Comparison of ENCODE assay signal across 12 cellular contexts in genomic region chr19:3683405-3683865, GRCh38. TPM values are rescaled to one million over a fixed set of nuclear protein-coding genes. Genes with fewer than 3 reads are reported as not detected.
DNase-seq lines count a peak whose midpoint lies in the region; ATAC-seq and TF ChIP-seq lines count a peak whose summit lies in the region.
"Had no signal": no experiment of that assay in that cellular context is flagged by ENCODE, and none has a peak within 500 bp of the region (broad histone marks: within the 10 kb centered on the region; RNA-seq: fewer than 3 reads in every experiment).

No MANE protein-coding gene starts in this region.

- H3K36me3 ChIP-seq in A673 (ENCODE audit: insufficient read depth, low read length, poor library complexity, severe bottlenecking): no peaks in the 10 kb centered on the region
- H3K36me3 ChIP-seq in muscle layer of colon (ENCODE audit: insufficient read depth, low read length): peaks cover 15% of the 10 kb centered on the region

- H3K27me3 ChIP-seq in A673 (replicated peaks; ENCODE audit: insufficient read depth, low read depth, low read length, poor library complexity) (no peaks in the 10 kb centered on the region), muscle layer of colon (ENCODE audit: control insufficient read depth in 1 of 2, insufficient read depth in 2 of 2, low read length in 2 of 2) (no peaks in the 10 kb centered on the region)

- no peaks in the 10 kb centered on the region for H3K36me3 Mint-ChIP-seq in glutamatergic neuron (ENCODE audit: unreplicated experiment)
- H3K36me3 Mint-ChIP-seq in activated T-helper 2 cell treated with anti-CD3 and anti-CD28 coated beads, Interferon-gamma antibody, Interleukin-2, Interleukin-4, amounts not matched to agents 10 μg/mL and 5 μg/mL and 100 μg/mL, durations not matched to agents 14 hours and 24 hours and 36 hours (ENCODE audit: low read depth): peaks cover 16% of the 10 kb centered on the region

- no peak for ATAC-seq in HG02763 (IDR thresholded peaks at IDR 0.05; ENCODE audit: unreplicated experiment)
- ATAC-seq: activated CD4-positive, CD25-positive, alpha-beta regulatory T cell treated with anti-CD3 and anti-CD28 coated beads, Interleukin-2, amount 50 U/mL, for 24 hours had no signal

- H3K27ac ChIP-seq in A673 (ENCODE audit: low read depth, low read length, poor library complexity, severe bottlenecking) (peak overlapping the region; percentile 83), muscle layer of colon (ENCODE audit: low read depth, low read length) (peak overlapping the region; percentile 53)

- CTCF ChIA-PET in A673 (lab: Charles Lee): interaction anchor here (0.7 kb wide), 1 partner anchor 17 kb away, joined by 3 read pairs; no protein-coding TSS in a partner anchor

- no TSS peak for BruUV-seq in A673 (replicated peaks; lab: Mats Ljungman, UMichigan)

- H3K9ac ChIP-seq in muscle layer of colon (ENCODE audit: low read length): no peak overlapping the region

- peaks cover 32% of the 10 kb centered on the region for H3K4me1 Mint-ChIP-seq in glutamatergic neuron (ENCODE audit: low read depth, unreplicated experiment)
- peaks cover 6% of the 10 kb centered on the region for H3K4me1 Mint-ChIP-seq in activated T-helper 2 cell treated with anti-CD3 and anti-CD28 coated beads, Interferon-gamma antibody, Interleukin-2, Interleukin-4, amounts not matched to agents 10 μg/mL and 5 μg/mL and 100 μg/mL, durations not matched to agents 14 hours and 24 hours and 36 hours (ENCODE audit: low read depth)

- H3K4me3 ChIP-seq in A673 (ENCODE audit: low read depth, low read length, poor library complexity, severe bottlenecking) (no peak overlapping the region), muscle layer of colon (ENCODE audit: low read depth in 1 of 2, low read length in 2 of 2) (no peak overlapping the region)

- H3K9me3 ChIP-seq in A673 (ENCODE audit: low read depth, low read length, poor library complexity, severe bottlenecking): peaks cover 8% of the 10 kb centered on the region
- no peaks in the 10 kb centered on the region for H3K9me3 ChIP-seq in muscle layer of colon (ENCODE audit: low read length)

- H3K27ac Mint-ChIP-seq in glutamatergic neuron (ENCODE audit: unreplicated experiment): peak overlapping the region; percentile 98
- H3K27ac Mint-ChIP-seq in activated T-helper 2 cell treated with anti-CD3 and anti-CD28 coated beads, Interferon-gamma antibody, Interleukin-2, Interleukin-4, amounts not matched to agents 10 μg/mL and 5 μg/mL and 100 μg/mL, durations not matched to agents 14 hours and 24 hours and 36 hours: no peak overlapping the region
- H3K27ac Mint-ChIP-seq: activated naive CD4-positive, alpha-beta T cell treated with anti-CD3 and anti-CD28 coated beads for 36 hours had no signal

- H3K9me3 Mint-ChIP-seq in glutamatergic neuron (ENCODE audit: unreplicated experiment): peaks cover 27% of the 10 kb centered on the region
- peaks cover 5% of the 10 kb centered on the region for H3K9me3 Mint-ChIP-seq in activated T-helper 2 cell treated with anti-CD3 and anti-CD28 coated beads, Interferon-gamma antibody, Interleukin-2, Interleukin-4, amounts not matched to agents 10 μg/mL and 5 μg/mL and 100 μg/mL, durations not matched to agents 14 hours and 24 hours and 36 hours

- H3K27me3 Mint-ChIP-seq in glutamatergic neuron (ENCODE audit: unreplicated experiment): peaks cover 25% of the 10 kb centered on the region
- no peaks in the 10 kb centered on the region for H3K27me3 Mint-ChIP-seq in activated T-helper 2 cell treated with anti-CD3 and anti-CD28 coated beads, Interferon-gamma antibody, Interleukin-2, Interleukin-4, amounts not matched to agents 10 μg/mL and 5 μg/mL and 100 μg/mL, durations not matched to agents 14 hours and 24 hours and 36 hours (ENCODE audit: low read depth)

- DNase-seq in A673 (ENCODE audit: low spot score) (peak; percentile 91), SK-N-DZ (ENCODE audit: low spot score) (peak; percentile 63), glutamatergic neuron (peak; percentile 83), OCI-M1 (lab: John Stamatoyannopoulos, UW) (no peak)
- DNase-seq in stimulated activated CD4-positive, alpha-beta T cell treated with anti-CD3 and anti-CD28 coated beads, Interleukin-15, amount 100 ng/mL, for 24 hours: no peak
- no peak for DNase-seq in activated T-helper 2 cell treated with anti-CD3 and anti-CD28 coated beads, Interferon-gamma antibody, Interleukin-2, Interleukin-4, amounts not matched to agents 10 μg/mL and 5 μg/mL and 100 μg/mL, durations not matched to agents 14 hours and 24 hours and 36 hours (ENCODE audit: low spot score)
- DNase-seq: activated naive CD4-positive, alpha-beta T cell treated with anti-CD3 and anti-CD28 coated beads for 36 hours; erythroblast; NCI-H1048 had no signal

- POLR2A ChIA-PET in A673 (lab: Charles Lee; ENCODE audit: low non-redundant PET): no interaction called here

- TF ChIP-seq CTCF in A673 (conservative IDR thresholded peaks at IDR 0.05; ENCODE audit: low read depth, low read length) (no peak), glutamatergic neuron (IDR thresholded peaks at IDR 0.05; ENCODE audit: partially characterized antibody, unreplicated experiment) (no peak)

- peak overlapping the region; percentile 67 for H3K4me3 Mint-ChIP-seq in glutamatergic neuron (ENCODE audit: unreplicated experiment)
- no peak overlapping the region for H3K4me3 Mint-ChIP-seq in activated T-helper 2 cell treated with anti-CD3 and anti-CD28 coated beads, Interferon-gamma antibody, Interleukin-2, Interleukin-4, amounts not matched to agents 10 μg/mL and 5 μg/mL and 100 μg/mL, durations not matched to agents 14 hours and 24 hours and 36 hours (ENCODE audit: low read depth)
- H3K4me3 Mint-ChIP-seq: activated naive CD4-positive, alpha-beta T cell treated with anti-CD3 and anti-CD28 coated beads for 36 hours had no signal

- intact Hi-C loops in A673 (cut with micrococcal nuclease; ENCODE audit: unreplicated experiment): no loop called here
- intact Hi-C loops in activated T-helper 2 cell treated with anti-CD3 and anti-CD28 coated beads, Interferon-gamma antibody, Interleukin-2, Interleukin-4, amounts not matched to agents 10 μg/mL and 5 μg/mL and 100 μg/mL, durations not matched to agents 14 hours and 24 hours and 36 hours (cut with micrococcal nuclease): no loop called here

- H3K4me1 ChIP-seq in A673 (ENCODE audit: insufficient read depth, low read length, poor library complexity, severe bottlenecking): peaks cover 25% of the 10 kb centered on the region
- peaks cover 33% of the 10 kb centered on the region for H3K4me1 ChIP-seq in muscle layer of colon (ENCODE audit: insufficient read depth, low read length)

RNA-seq across cellular contexts. Expression of gene PIP5K1C, which starts 16.8 kb away (rescaled TPM):
- total RNA-seq in A673 (2021): 35.5 and 36.8 TPM in 2 replicates
- polyA plus RNA-seq in SK-N-DZ (2014; cell fraction: cytosol; rRNA removed): 6.6 and 7.8 TPM in 2 replicates
- polyA plus RNA-seq in SK-N-DZ (2014; cell fraction: nucleus; rRNA removed): 11.8 and 19.5 TPM in 2 replicates
- total RNA-seq in glutamatergic neuron (ENCODE audit: unreplicated experiment): 169 TPM
- 22.5 and 23.6 TPM in 2 replicates for total RNA-seq in activated T-helper 2 cell treated with anti-CD3 and anti-CD28 coated beads, Interferon-gamma antibody, Interleukin-2, Interleukin-4, amounts not matched to agents 10 μg/mL and 5 μg/mL and 100 μg/mL, durations not matched to agents 14 hours and 24 hours and 36 hours

RNA-seq across cellular contexts. Expression of gene TJP3, which starts 24.7 kb away (rescaled TPM):
- total RNA-seq in A673 (2021): 0.63 TPM in 1 of 2 replicates, not detected in the other
- polyA plus RNA-seq in SK-N-DZ (2014; cell fraction: cytosol; rRNA removed): not detected in 2 replicates
- polyA plus RNA-seq in SK-N-DZ (2014; cell fraction: nucleus; rRNA removed): not detected in 2 replicates
- 3.1 TPM for total RNA-seq in glutamatergic neuron (ENCODE audit: unreplicated experiment)
- 0.41 and 0.48 TPM in 2 replicates for total RNA-seq in activated T-helper 2 cell treated with anti-CD3 and anti-CD28 coated beads, Interferon-gamma antibody, Interleukin-2, Interleukin-4, amounts not matched to agents 10 μg/mL and 5 μg/mL and 100 μg/mL, durations not matched to agents 14 hours and 24 hours and 36 hours

RNA-seq across cellular contexts. Expression of gene CACTIN, which starts 56.8 kb away (rescaled TPM):
- total RNA-seq in A673 (2021) (35.9 and 36.3 TPM in 2 replicates), glutamatergic neuron (ENCODE audit: unreplicated experiment) (29.7 TPM)
- polyA plus RNA-seq in SK-N-DZ (2014; cell fraction: cytosol; rRNA removed): 19.7 and 34.0 TPM in 2 replicates
- polyA plus RNA-seq in SK-N-DZ (2014; cell fraction: nucleus; rRNA removed): 58.2 and 58.5 TPM in 2 replicates
- total RNA-seq in activated T-helper 2 cell treated with anti-CD3 and anti-CD28 coated beads, Interferon-gamma antibody, Interleukin-2, Interleukin-4, amounts not matched to agents 10 μg/mL and 5 μg/mL and 100 μg/mL, durations not matched to agents 14 hours and 24 hours and 36 hours: 32.8 and 36.2 TPM in 2 replicates

Comparison
In these comparisons a context has a peak if more than half of its experiments do, and no peak if none do; other contexts are left out.
1. DNase-seq: peak in A673 (single experiment), SK-N-DZ (single experiment) and glutamatergic neuron (single experiment); none in stimulated activated CD4-positive, alpha-beta T cell treated with anti-CD3 and anti-CD28 coated beads, Interleukin-15, amount 100 ng/mL, for 24 hours (single experiment), OCI-M1 (single experiment) and activated T-helper 2 cell treated with anti-CD3 and anti-CD28 coated beads, Interferon-gamma antibody, Interleukin-2, Interleukin-4, amounts not matched to agents 10 μg/mL and 5 μg/mL and 100 μg/mL, durations not matched to agents 14 hours and 24 hours and 36 hours (single experiment).